In genomic region chr2:101398026-101398830, GRCh38 we compare ENCODE assay signal across 18 cellular contexts. TPM values are rescaled to one million over a fixed set of nuclear protein-coding genes. Genes with fewer than 3 reads are reported as not detected.
"Had no signal": no experiment of that assay in that cellular context is flagged by ENCODE, and none has a peak within 500 bp of the region (broad histone marks: within the 10 kb centered on the region; RNA-seq: fewer than 3 reads in every experiment).

No MANE protein-coding gene starts in this region.

- H3K36me3 ChIP-seq: colonic mucosa, lower lobe of right lung, sigmoid colon, tibial nerve, uterus had no signal

- H3K4me1 ChIP-seq: colonic mucosa, lower lobe of right lung, sigmoid colon, tibial nerve, uterus had no signal

- H3K36me3 Mint-ChIP-seq: activated CD4-positive, alpha-beta memory T cell treated with anti-CD3 and anti-CD28 coated beads for 36 hours; brain; natural killer cell treated with Interleukin-12 subunit alpha and Interleukin-12 subunit beta and Interleukin-15 and Interleukin-18, amount 100 ng/mL, for 72 hours had no signal

- H3K4me3 Mint-ChIP-seq: activated CD4-positive, alpha-beta memory T cell treated with anti-CD3 and anti-CD28 coated beads for 36 hours; activated naive CD4-positive, alpha-beta T cell treated with anti-CD3 and anti-CD28 coated beads for 36 hours; endodermal cell; natural killer cell treated with Interleukin-12 subunit alpha and Interleukin-12 subunit beta and Interleukin-15 and Interleukin-18, amount 100 ng/mL, for 72 hours had no signal

- H3K9me3 Mint-ChIP-seq: activated CD4-positive, alpha-beta memory T cell treated with anti-CD3 and anti-CD28 coated beads for 36 hours; activated T-helper 2 cell treated with anti-CD3 and anti-CD28 coated beads, Interferon-gamma antibody, Interleukin-2, Interleukin-4, amounts not matched to agents 10 μg/mL and 5 μg/mL and 100 μg/mL, durations not matched to agents 14 hours and 24 hours and 36 hours; endodermal cell; natural killer cell treated with Interleukin-12 subunit alpha and Interleukin-12 subunit beta and Interleukin-15 and Interleukin-18, amount 100 ng/mL, for 72 hours had no signal

- H3K27ac ChIP-seq: colonic mucosa, epithelial cell of prostate, foreskin keratinocyte, hepatocyte, lower lobe of right lung, sigmoid colon, tibial nerve, uterus had no signal

- H3K4me3 ChIP-seq: colonic mucosa, hepatocyte, lower lobe of right lung, sigmoid colon, tibial nerve, uterus had no signal

- H3K79me2 ChIP-seq: hepatocyte had no signal

- H3K9me3 ChIP-seq: colonic mucosa, lower lobe of right lung, sigmoid colon, tibial nerve, uterus had no signal

- H2AFZ ChIP-seq: hepatocyte had no signal

- H3K27me3 ChIP-seq: colonic mucosa, foreskin keratinocyte, hepatocyte, tibial nerve, uterus had no signal

- ATAC-seq: foreskin keratinocyte; lower lobe of right lung; stimulated activated naive CD8-positive, alpha-beta T cell treated with anti-CD3 and anti-CD28 coated beads, Interleukin-15, Interleukin-2, amounts not matched to agents 100 U/mL and 50 U/mL, for 24 hours had no signal

- DNase-seq: activated CD4-positive, alpha-beta memory T cell treated with anti-CD3 and anti-CD28 coated beads for 36 hours; activated naive CD4-positive, alpha-beta T cell treated with anti-CD3 and anti-CD28 coated beads for 36 hours; activated T-cell treated with anti-CD3 and anti-CD28 coated beads, Interleukin-2, amount 50 U/mL, for 1 hour; central memory CD4-positive, alpha-beta T cell; colonic mucosa; endodermal cell; foreskin keratinocyte; lower lobe of right lung; sigmoid colon; stimulated activated CD4-positive, alpha-beta T cell treated with anti-CD3 and anti-CD28 coated beads, Interleukin-2, amount 100 ng/mL, for 24 hours; stimulated activated naive CD8-positive, alpha-beta T cell treated with anti-CD3 and anti-CD28 coated beads, Interleukin-15, Interleukin-2, amounts not matched to agents 100 U/mL and 50 U/mL, for 24 hours; uterus had no signal

- H3K27ac Mint-ChIP-seq: activated CD4-positive, alpha-beta memory T cell treated with anti-CD3 and anti-CD28 coated beads for 36 hours; activated naive CD4-positive, alpha-beta T cell treated with anti-CD3 and anti-CD28 coated beads for 36 hours; activated T-helper 2 cell treated with anti-CD3 and anti-CD28 coated beads, Interferon-gamma antibody, Interleukin-2, Interleukin-4, amounts not matched to agents 10 μg/mL and 5 μg/mL and 100 μg/mL, durations not matched to agents 14 hours and 24 hours and 36 hours; endodermal cell; natural killer cell treated with Interleukin-12 subunit alpha and Interleukin-12 subunit beta and Interleukin-15 and Interleukin-18, amount 100 ng/mL, for 72 hours had no signal

- H3K4me2 ChIP-seq: hepatocyte had no signal

RNA-seq across cellular contexts. Expression of gene CREG2, which starts 10.9 kb away (rescaled TPM):
- total RNA-seq: activated CD4-positive, alpha-beta memory T cell treated with anti-CD3 and anti-CD28 coated beads for 36 hours; activated naive CD4-positive, alpha-beta T cell treated with anti-CD3 and anti-CD28 coated beads for 36 hours; activated T-helper 2 cell treated with anti-CD3 and anti-CD28 coated beads, Interferon-gamma antibody, Interleukin-2, Interleukin-4, amounts not matched to agents 10 μg/mL and 5 μg/mL and 100 μg/mL, durations not matched to agents 14 hours and 24 hours and 36 hours; lower lobe of right lung; natural killer cell treated with Interleukin-12 subunit alpha and Interleukin-12 subunit beta and Interleukin-15 and Interleukin-18, amount 100 ng/mL, for 72 hours; tibial nerve had no signal
